1 cellular context compared by ENCODE assay signal in genomic region chrX:155022587-155022986, GRCh38.
TF ChIP-seq lines count a peak whose summit lies in the region.

Gene F8, minus strand, starts transcription at chrX:155022723. Its CDS starts 171 bp downstream, at chrX:155022552.

TF ChIP-seq in K562, 482 proteins besides CTCF, POLR2A, EP300 and RAD21 (continued from another document):
- TF ChIP-seq ZNF592 (IDR thresholded peaks at IDR 0.05) (0 out of 2 replicates have a peak, but pooled peaks have one; percentile 16), CHAMP1 (IDR thresholded peaks at IDR 0.05) (no peak), ZNF133 (CRISPR knock-in tag; IDR thresholded peaks at IDR 0.05) (no peak), DDX20 (tag; IDR thresholded peaks at IDR 0.05; ENCODE audit: low read depth) (no peak), TOE1 (IDR thresholded peaks at IDR 0.05; ENCODE audit: borderline replicate concordance) (peak; percentile 21; the same call in 1 of the 2 replicates), TOE1 (CRISPR knock-in tag; IDR thresholded peaks at IDR 0.05; ENCODE audit: borderline replicate concordance, low read depth) (no peak), CBFA2T2 (conservative IDR thresholded peaks at IDR 0.05) (peak; percentile 63), TFAM (CRISPR knock-in tag; conservative IDR thresholded peaks at IDR 0.05) (no peak), PRDM10 (IDR thresholded peaks at IDR 0.05; ENCODE audit: partially characterized antibody) (no peak), POLR3A (IDR thresholded peaks at IDR 0.05; ENCODE audit: borderline replicate concordance, extremely low read depth, insufficient read depth, insufficient read length) (no peak), CBFA2T3 (IDR thresholded peaks at IDR 0.05) (peak; percentile 80), NKRF (IDR thresholded peaks at IDR 0.05; ENCODE audit: borderline replicate concordance) (no peak), THRAP3 (IDR thresholded peaks at IDR 0.05; ENCODE audit: borderline replicate concordance) (no peak), KDM1A (IDR thresholded peaks at IDR 0.05) (peak in 1 of 2 experiments; percentile 54; a peak in 1 of 4 replicates), RCOR1 (IDR thresholded peaks at IDR 0.05; ENCODE audit: borderline replicate concordance in 1 of 2, low read depth in 2 of 2, low read length in 2 of 2) (peak in 1 of 2 experiments; percentile 53; a peak in 1 of 4 replicates), CHD4 (IDR thresholded peaks at IDR 0.05; ENCODE audit: insufficient read depth, insufficient replicate concordance, low read depth, low read length, poor library complexity, severe bottlenecking) (no peak), MTA3 (IDR thresholded peaks at IDR 0.05; ENCODE audit: borderline replicate concordance) (no peak), DPF2 (IDR thresholded peaks at IDR 0.05) (0 out of 2 replicates have a peak, but pooled peaks have one; percentile 38), NCOA2 (IDR thresholded peaks at IDR 0.05; ENCODE audit: partially characterized antibody in 2 of 2) (no peak), HDAC1 (IDR thresholded peaks at IDR 0.05) (no peak), RNF2 (IDR thresholded peaks at IDR 0.05) (no peak), LCOR (CRISPR knock-in tag; IDR thresholded peaks at IDR 0.05) (0 out of 2 replicates have a peak, but pooled peaks have one; percentile 32), MGA (IDR thresholded peaks at IDR 0.05) (no peak), EHMT2 (IDR thresholded peaks at IDR 0.05) (no peak), HINFP (tag; conservative IDR thresholded peaks at IDR 0.05; ENCODE audit: low read depth) (no peak), ZNF12 (CRISPR knock-in tag; IDR thresholded peaks at IDR 0.05) (no peak), POLR2G (IDR thresholded peaks at IDR 0.05; ENCODE audit: low read depth, low read length) (no peak), SP1 (CRISPR knock-in tag; IDR thresholded peaks at IDR 0.05) (no peak)
